Comparison of ENCODE assay signal across 22 cellular contexts in genomic region chr6:3746696-3747095, GRCh38. TPM values are rescaled to one million over a fixed set of nuclear protein-coding genes. Genes with fewer than 3 reads are reported as not detected.
A peak's percentile ranks its signal among the peaks of the same experiment; 100 is the strongest.
DNase-seq lines count a peak whose midpoint lies in the region; ATAC-seq and TF ChIP-seq lines count a peak whose summit lies in the region.
"Had no signal": no experiment of that assay in that cellular context is flagged by ENCODE, and none has a peak within 500 bp of the region (broad histone marks: within the 10 kb centered on the region; RNA-seq: fewer than 3 reads in every experiment).

No MANE protein-coding gene starts in this region.

- peak overlapping the region; percentile 64 for H3K27ac Mint-ChIP-seq in HFFc6
- H3K27ac Mint-ChIP-seq: activated CD4-positive, alpha-beta memory T cell treated with anti-CD3 and anti-CD28 coated beads for 36 hours had no signal

- no peaks in the 10 kb centered on the region for H3K9me3 Mint-ChIP-seq in HFFc6
- H3K9me3 Mint-ChIP-seq: activated CD4-positive, alpha-beta memory T cell treated with anti-CD3 and anti-CD28 coated beads for 36 hours; naive thymus-derived CD8-positive, alpha-beta T cell had no signal

- peaks cover 9% of the 10 kb centered on the region for H3K27me3 Mint-ChIP-seq in HFFc6 (ENCODE audit: insufficient read depth)

- H3K4me1 Mint-ChIP-seq in HFFc6 (ENCODE audit: low read depth): peaks cover 74% of the 10 kb centered on the region

- H3K9me3 ChIP-seq in ascending aorta (no peaks in the 10 kb centered on the region), neutrophil (no peaks in the 10 kb centered on the region), thoracic aorta (no peaks in the 10 kb centered on the region)
- H3K9me3 ChIP-seq: HAP-1, SJSA1 had no signal

- intact Hi-C loops in ascending aorta (cut with DNase I): loop anchor here (10.0 kb wide), 1 partner anchor 388 kb away; the partner anchor contains the start of gene ECI2

- no peak overlapping the region for H3K4me3 Mint-ChIP-seq in HFFc6
- H3K4me3 Mint-ChIP-seq: activated CD4-positive, alpha-beta memory T cell treated with anti-CD3 and anti-CD28 coated beads for 36 hours; naive thymus-derived CD8-positive, alpha-beta T cell had no signal

- H3K27me3 ChIP-seq in ascending aorta: no peaks in the 10 kb centered on the region
- H3K27me3 ChIP-seq in neutrophil: peaks cover 40% of the 10 kb centered on the region
- H3K27me3 ChIP-seq in thoracic aorta (replicated peaks; ENCODE audit: insufficient read depth): no peaks in the 10 kb centered on the region
- H3K27me3 ChIP-seq: SJSA1 had no signal

- no peak for DNase-seq in HFFc6
- DNase-seq in ascending aorta (ENCODE audit: low spot score in 2 of 2): no peak
- DNase-seq in thoracic aorta (ENCODE audit: low spot score): no peak
- DNase-seq in GM19238 (ENCODE audit: insufficient read length, low spot score): no peak
- no peak for DNase-seq in iPS-NIHi11 (ENCODE audit: low spot score)
- DNase-seq: activated CD4-positive, alpha-beta memory T cell treated with anti-CD3 and anti-CD28 coated beads for 36 hours; activated naive CD4-positive, alpha-beta T cell; amygdala; Calu3; hypothalamus; kidney glomerular epithelial cell; mesendoderm; NCI-H1436 treated with DMSO at 0.1 percent for 48 hours; NCI-H2171 treated with DMSO at 0.1 percent for 48 hours; NCI-H526 treated with DMSO at 0.1 percent for 48 hours; T-helper 2 cell had no signal

- peak overlapping the region; percentile 100 for H3K27ac ChIP-seq in ascending aorta
- peak overlapping the region; percentile 77 for H3K27ac ChIP-seq in neutrophil
- H3K27ac ChIP-seq in thoracic aorta: peak overlapping the region; percentile 97 to 100
- H3K27ac ChIP-seq: SJSA1, VCaP had no signal

- H3K4me3 ChIP-seq in ascending aorta: peak overlapping the region; percentile 81 to 82
- H3K4me3 ChIP-seq in neutrophil (ENCODE audit: low read depth in 1 of 2, low read length in 1 of 2): peak overlapping the region; percentile 26 to 31
- H3K4me3 ChIP-seq in thoracic aorta: peak overlapping the region; percentile 94
- H3K4me3 ChIP-seq: HAP-1, SJSA1 had no signal

- H3K36me3 Mint-ChIP-seq in HFFc6 (ENCODE audit: low read depth): peaks cover 27% of the 10 kb centered on the region
- H3K36me3 Mint-ChIP-seq: activated CD4-positive, alpha-beta memory T cell treated with anti-CD3 and anti-CD28 coated beads for 36 hours had no signal

- peaks cover 19 to 50% of the 10 kb centered on the region in 2 donors for H3K4me1 ChIP-seq in ascending aorta
- peaks cover 68 to 83% of the 10 kb centered on the region in 2 experiments for H3K4me1 ChIP-seq in neutrophil (ENCODE audit: control insufficient read depth in 1 of 2, insufficient read depth in 1 of 2, low read depth in 1 of 2, low read length in 1 of 2)
- H3K4me1 ChIP-seq in thoracic aorta (ENCODE audit: control insufficient read depth in 1 of 2, low read depth in 2 of 2): peaks cover 49 to 56% of the 10 kb centered on the region in 2 donors

- H3K36me3 ChIP-seq in ascending aorta (peaks cover 7 to 38% of the 10 kb centered on the region in 2 donors), neutrophil (no peaks in the 10 kb centered on the region), thoracic aorta (peaks cover 12% of the 10 kb centered on the region)
- H3K36me3 ChIP-seq: HAP-1 had no signal

- no peak for ATAC-seq in thoracic aorta (ENCODE audit: insufficient number of reproducible peaks, low FRiP score, low read depth)
- no peak for ATAC-seq in GM19035 (IDR thresholded peaks at IDR 0.05; ENCODE audit: unreplicated experiment)
- ATAC-seq: naive thymus-derived CD8-positive, alpha-beta T cell had no signal

- TF ChIP-seq CTCF in HFFc6 (IDR thresholded peaks at IDR 0.05) (no peak), ascending aorta (IDR thresholded peaks at IDR 0.05) (no peak), neutrophil (IDR thresholded peaks at IDR 0.05) (no peak), thoracic aorta (IDR thresholded peaks at IDR 0.05) (no peak)

RNA-seq across cellular contexts. Expression of gene PXDC1, which starts 4.8 kb away (rescaled TPM):
- 10 to 100 TPM; 63.1 to 97.5 (median 72.8) TPM for total RNA-seq in HFFc6 (2021; fragmentation: NEBNext Ultra II Directional; extraction: Animal tissue kit (Norgen Biotek cat#: 25700))
- total RNA-seq in ascending aorta (310 TPM), thoracic aorta (100 to 1,000 TPM; 406 to 488 TPM)

Comparison
In these comparisons a context has a peak if more than half of its experiments do, and no peak if none do; other contexts are left out.
1. H3K4me3 ChIP-seq: peak in every context shown above with its lines; median percentile 94 in thoracic aorta; 82 in ascending aorta; 28 in neutrophil.